22 cellular contexts compared by ENCODE assay signal in the genomic region with DNA sequence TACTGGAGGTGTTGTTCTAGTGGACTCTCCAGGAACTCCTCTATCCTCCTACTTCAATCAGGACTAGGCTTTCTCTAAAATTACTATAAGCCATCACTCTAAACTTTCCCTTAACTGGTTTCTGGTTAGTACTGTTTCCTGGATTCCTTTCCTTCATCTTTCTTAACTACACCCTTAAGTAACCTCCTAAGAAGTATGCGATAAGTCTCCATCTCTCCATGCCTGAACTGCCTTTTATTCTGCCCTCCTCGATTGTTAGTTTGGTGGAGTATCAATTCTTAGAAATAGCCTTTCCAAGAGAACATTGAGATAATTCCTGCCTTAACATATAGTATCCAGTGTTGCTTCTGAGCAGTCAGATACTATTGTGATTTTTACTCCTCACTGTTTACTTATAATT.
"Had no signal": no experiment of that assay in that cellular context is flagged by ENCODE, and none has a peak within 500 bp of the region (broad histone marks: within the 10 kb centered on the region; RNA-seq: fewer than 3 reads in every experiment).

No MANE protein-coding gene starts in this region.

- DNase-seq: KBM-7, MG63, NCI-H1092, NCI-H1105 treated with DMSO at 0.1 percent for 48 hours, NCI-H1417 treated with DMSO at 0.1 percent for 48 hours, NCI-H146, NCI-H1694 treated with DMSO at 0.1 percent for 48 hours, NCI-H1930, NCI-H2081, NCI-H2227 treated with DMSO at 0.1 percent for 48 hours, NCI-H526, NCI-H774, Right ventricle myocardium superior, RPMI8226, SIG-M5, SK-N-SH, SW 1271, T-cell had no signal

- H3K9ac ChIP-seq: SK-N-SH had no signal

- H3K27ac ChIP-seq: HL-60, SJSA1 had no signal

- H3K36me3 ChIP-seq: MG63, SJSA1 had no signal

- ATAC-seq: T-cell had no signal

- H3K4me3 ChIP-seq: MG63, SJSA1 had no signal

- H3K27me3 ChIP-seq: SJSA1 had no signal

- FAIRE-seq: HTR-8/SVneo, RCC 7860 had no signal

- H3K4me2 ChIP-seq: SK-N-SH had no signal

- H3K9me3 ChIP-seq: MG63, SJSA1, SK-N-SH had no signal

- H3K4me1 ChIP-seq: SJSA1 had no signal
